Comparison of ENCODE assay signal across 1 cellular context in genomic region chr19:50972795-50973376, GRCh38.
TF ChIP-seq lines count a peak whose summit lies in the region.

No MANE protein-coding gene starts in this region.

TF ChIP-seq in HCT116, 20 proteins besides CTCF, POLR2A, EP300 and RAD21:
- no peak for TF ChIP-seq ZFX (IDR thresholded peaks at IDR 0.05)
- TF ChIP-seq YY1 (IDR thresholded peaks at IDR 0.05; ENCODE audit: extremely low read depth, insufficient replicate concordance, low read depth, low read length), result no peak
- no peak for TF ChIP-seq TCF7L2 (IDR thresholded peaks at IDR 0.05; ENCODE audit: borderline replicate concordance, extremely low read depth, insufficient read depth, insufficient read length)
- peak; percentile 88 for TF ChIP-seq CBX3 (IDR thresholded peaks at IDR 0.05; ENCODE audit: low read depth)
- no peak for TF ChIP-seq REST (IDR thresholded peaks at IDR 0.05; ENCODE audit: low read depth)
- no peak for TF ChIP-seq ELF1 (IDR thresholded peaks at IDR 0.05; ENCODE audit: borderline replicate concordance, low read depth)
- TF ChIP-seq ZNF274 (IDR thresholded peaks at IDR 0.05; ENCODE audit: low read depth, low read length), result no peak
- peak; percentile 61 for TF ChIP-seq MAX (IDR thresholded peaks at IDR 0.05)
- peak; percentile 55; the same call in 1 of the 2 replicates for TF ChIP-seq FOSL1 (IDR thresholded peaks at IDR 0.05; ENCODE audit: low read depth)
- peak; percentile 47; the same call in 1 of the 2 replicates for TF ChIP-seq JUND (IDR thresholded peaks at IDR 0.05)
- no peak for TF ChIP-seq SIN3A (IDR thresholded peaks at IDR 0.05; ENCODE audit: low read depth)
- no peak for TF ChIP-seq SRF (IDR thresholded peaks at IDR 0.05; ENCODE audit: low read depth)
- no peak for TF ChIP-seq CEBPB (IDR thresholded peaks at IDR 0.05; ENCODE audit: low read depth)
- no peak for TF ChIP-seq EZH2phosphoT487 (IDR thresholded peaks at IDR 0.05; ENCODE audit: borderline replicate concordance)
- no peak for TF ChIP-seq ZBTB33 (IDR thresholded peaks at IDR 0.05; ENCODE audit: extremely low read depth, insufficient replicate concordance, low read length)
- no peak for TF ChIP-seq POLR2AphosphoS5 (IDR thresholded peaks at IDR 0.05; ENCODE audit: low read depth, low read length)
- no peak for TF ChIP-seq ATF3 (IDR thresholded peaks at IDR 0.05)
- TF ChIP-seq EGR1 (IDR thresholded peaks at IDR 0.05; ENCODE audit: low read depth), result no peak
- TF ChIP-seq SP1 (IDR thresholded peaks at IDR 0.05; ENCODE audit: low read depth), result peak; percentile 52
- no peak for TF ChIP-seq EZH2 (IDR thresholded peaks at IDR 0.05)
